2 cellular contexts compared by ENCODE assay signal in the genomic region with DNA sequence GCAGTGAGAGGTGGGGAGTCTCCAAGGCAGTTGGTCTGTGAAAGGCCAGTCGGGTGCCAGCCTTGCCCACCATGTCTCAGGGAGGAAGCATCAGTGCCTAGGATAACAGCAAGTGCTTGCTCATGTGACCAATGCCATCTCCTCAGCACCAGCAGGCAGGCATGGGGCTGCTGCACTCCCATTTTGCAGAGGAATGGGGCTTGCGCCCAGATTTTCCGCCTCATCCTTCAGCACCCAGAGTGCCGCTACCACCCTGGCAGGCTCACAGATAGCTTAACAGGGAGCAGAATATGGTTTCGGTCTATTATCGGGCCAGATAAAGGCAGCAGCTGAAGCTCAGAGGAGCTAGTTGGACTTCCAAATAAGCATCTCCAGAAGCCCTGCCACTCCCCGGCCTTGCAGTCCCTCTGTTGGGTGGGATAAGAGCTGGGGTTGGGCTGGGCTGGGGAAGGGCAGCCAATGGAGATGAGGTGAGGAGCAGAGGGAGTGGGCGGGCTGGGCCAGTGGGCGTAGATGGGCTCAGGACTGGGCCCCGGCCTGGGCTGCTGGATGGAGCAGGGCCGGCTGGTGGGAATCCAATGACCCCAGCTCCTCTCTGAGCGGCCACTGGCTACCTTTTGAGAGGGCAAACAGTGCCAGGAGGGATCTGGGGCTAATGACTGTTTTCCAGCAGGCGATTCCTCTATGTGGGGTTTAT.
TF ChIP-seq lines count a peak whose summit lies in the region.

No MANE protein-coding gene starts in this region.

TF ChIP-seq in HepG2, 621 proteins besides CTCF, POLR2A, EP300 and RAD21 (continues in another document):
- no peak for TF ChIP-seq GTF2F1 (IDR thresholded peaks at IDR 0.05; ENCODE audit: low read length)
- TF ChIP-seq, protein P1, sequence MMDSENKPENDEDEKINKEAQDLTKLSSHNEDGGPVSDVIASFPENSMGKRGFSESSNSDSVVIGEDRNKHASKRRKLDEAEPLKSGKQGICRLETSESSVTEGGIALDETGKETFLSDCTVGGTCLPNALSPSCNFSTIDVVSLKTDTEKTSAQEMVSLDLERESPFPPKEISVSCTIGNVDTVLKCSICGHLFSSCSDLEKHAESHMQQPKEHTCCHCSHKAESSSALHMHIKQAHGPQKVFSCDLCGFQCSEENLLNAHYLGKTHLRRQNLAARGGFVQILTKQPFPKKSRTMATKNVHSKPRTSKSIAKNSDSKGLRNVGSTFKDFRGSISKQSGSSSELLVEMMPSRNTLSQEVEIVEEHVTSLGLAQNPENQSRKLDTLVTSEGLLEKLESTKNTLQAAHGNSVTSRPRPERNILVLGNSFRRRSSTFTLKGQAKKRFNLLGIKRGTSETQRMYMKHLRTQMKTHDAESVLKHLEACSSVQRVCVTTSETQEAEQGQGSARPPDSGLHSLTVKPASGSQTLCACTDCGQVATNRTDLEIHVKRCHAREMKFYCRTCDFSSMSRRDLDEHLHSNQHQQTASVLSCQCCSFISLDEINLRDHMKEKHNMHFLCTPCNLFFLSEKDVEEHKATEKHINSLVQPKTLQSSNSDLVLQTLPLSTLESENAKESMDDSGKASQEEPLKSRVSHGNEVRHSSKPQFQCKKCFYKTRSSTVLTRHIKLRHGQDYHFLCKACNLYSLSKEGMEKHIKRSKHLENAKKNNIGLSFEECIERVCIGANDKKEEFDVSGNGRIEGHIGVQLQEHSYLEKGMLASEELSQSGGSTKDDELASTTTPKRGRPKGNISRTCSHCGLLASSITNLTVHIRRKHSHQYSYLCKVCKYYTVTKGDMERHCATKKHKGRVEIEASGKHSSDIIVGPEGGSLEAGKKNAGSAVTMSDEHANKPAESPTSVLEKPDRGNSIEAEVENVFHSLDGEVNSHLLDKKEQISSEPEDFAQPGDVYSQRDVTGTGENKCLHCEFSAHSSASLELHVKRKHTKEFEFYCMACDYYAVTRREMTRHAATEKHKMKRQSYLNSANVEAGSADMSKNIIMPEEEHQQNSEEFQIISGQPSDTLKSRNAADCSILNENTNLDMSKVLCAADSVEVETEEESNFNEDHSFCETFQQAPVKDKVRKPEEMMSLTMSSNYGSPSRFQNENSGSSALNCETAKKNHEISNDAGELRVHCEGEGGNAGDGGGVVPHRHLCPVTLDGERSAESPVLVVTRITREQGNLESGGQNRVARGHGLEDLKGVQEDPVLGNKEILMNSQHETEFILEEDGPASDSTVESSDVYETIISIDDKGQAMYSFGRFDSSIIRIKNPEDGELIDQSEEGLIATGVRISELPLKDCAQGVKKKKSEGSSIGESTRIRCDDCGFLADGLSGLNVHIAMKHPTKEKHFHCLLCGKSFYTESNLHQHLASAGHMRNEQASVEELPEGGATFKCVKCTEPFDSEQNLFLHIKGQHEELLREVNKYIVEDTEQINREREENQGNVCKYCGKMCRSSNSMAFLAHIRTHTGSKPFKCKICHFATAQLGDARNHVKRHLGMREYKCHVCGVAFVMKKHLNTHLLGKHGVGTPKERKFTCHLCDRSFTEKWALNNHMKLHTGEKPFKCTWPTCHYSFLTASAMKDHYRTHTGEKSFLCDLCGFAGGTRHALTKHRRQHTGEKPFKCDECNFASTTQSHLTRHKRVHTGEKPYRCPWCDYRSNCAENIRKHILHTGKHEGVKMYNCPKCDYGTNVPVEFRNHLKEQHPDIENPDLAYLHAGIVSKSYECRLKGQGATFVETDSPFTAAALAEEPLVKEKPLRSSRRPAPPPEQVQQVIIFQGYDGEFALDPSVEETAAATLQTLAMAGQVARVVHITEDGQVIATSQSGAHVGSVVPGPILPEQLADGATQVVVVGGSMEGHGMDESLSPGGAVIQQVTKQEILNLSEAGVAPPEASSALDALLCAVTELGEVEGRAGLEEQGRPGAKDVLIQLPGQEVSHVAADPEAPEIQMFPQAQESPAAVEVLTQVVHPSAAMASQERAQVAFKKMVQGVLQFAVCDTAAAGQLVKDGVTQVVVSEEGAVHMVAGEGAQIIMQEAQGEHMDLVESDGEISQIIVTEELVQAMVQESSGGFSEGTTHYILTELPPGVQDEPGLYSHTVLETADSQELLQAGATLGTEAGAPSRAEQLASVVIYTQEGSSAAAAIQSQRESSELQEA (CRISPR knock-in tag; IDR thresholded peaks at IDR 0.05; ENCODE audit: not compliant biosample characterization): no peak
- TF ChIP-seq GLI4 (CRISPR knock-in tag; IDR thresholded peaks at IDR 0.05; ENCODE audit: borderline replicate concordance): no peak
- no peak for TF ChIP-seq NFRKB (IDR thresholded peaks at IDR 0.05)
- TF ChIP-seq, protein P2, sequence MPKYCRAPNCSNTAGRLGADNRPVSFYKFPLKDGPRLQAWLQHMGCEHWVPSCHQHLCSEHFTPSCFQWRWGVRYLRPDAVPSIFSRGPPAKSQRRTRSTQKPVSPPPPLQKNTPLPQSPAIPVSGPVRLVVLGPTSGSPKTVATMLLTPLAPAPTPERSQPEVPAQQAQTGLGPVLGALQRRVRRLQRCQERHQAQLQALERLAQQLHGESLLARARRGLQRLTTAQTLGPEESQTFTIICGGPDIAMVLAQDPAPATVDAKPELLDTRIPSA (CRISPR knock-in tag; IDR thresholded peaks at IDR 0.05; ENCODE audit: borderline replicate concordance): no peak
- TF ChIP-seq ELF1 (CRISPR knock-in tag; IDR thresholded peaks at IDR 0.05): no peak

TF ChIP-seq in K562, 482 proteins besides CTCF, POLR2A, EP300 and RAD21:
- TF ChIP-seq EGR1 (conservative IDR thresholded peaks at IDR 0.05) (peak; percentile 47; the same call in 1 of the 2 replicates), BCL6 (CRISPR knock-in tag; IDR thresholded peaks at IDR 0.05) (no peak)
TF ChIP-seq in K562: peak in this region for 1.
